ENCODE assay signal across 23 cellular contexts in genomic region chr7:16758634-16759602, GRCh38. TPM values are rescaled to one million over a fixed set of nuclear protein-coding genes. Genes with fewer than 3 reads are reported as not detected.
"Had no signal": no experiment of that assay in that cellular context is flagged by ENCODE, and none has a peak within 500 bp of the region (broad histone marks: within the 10 kb centered on the region; RNA-seq: fewer than 3 reads in every experiment).

No MANE protein-coding gene starts in this region.

- H3K27me3 ChIP-seq: cardiac muscle cell, hepatocyte, stomach, testis, upper lobe of right lung had no signal

- H3K27ac Mint-ChIP-seq: activated CD8-positive, alpha-beta memory T cell treated with anti-CD3 and anti-CD28 coated beads, Interleukin-2, amount 10 ng/mL, durations not matched to agents 7 days and 5 days; activated T-cell treated with anti-CD3 and anti-CD28 coated beads, Interleukin-2, amount 50 U/mL, for 24 hours; nephron; T-helper 2 cell treated with Interferon-gamma antibody and Interleukin-4, amounts not matched to agents 5 μg/mL and 100 μg/mL, for 36 hours had no signal

- H3K4me3 Mint-ChIP-seq: activated CD8-positive, alpha-beta memory T cell treated with anti-CD3 and anti-CD28 coated beads, Interleukin-2, amount 10 ng/mL, durations not matched to agents 7 days and 5 days; activated T-cell treated with anti-CD3 and anti-CD28 coated beads, Interleukin-2, amount 50 U/mL, for 24 hours; nephron; T-helper 2 cell treated with Interferon-gamma antibody and Interleukin-4, amounts not matched to agents 5 μg/mL and 100 μg/mL, for 36 hours had no signal

- H3K4me3 ChIP-seq: cardiac muscle cell, hepatocyte, left lung, stomach, testis, upper lobe of right lung had no signal

- H3K9me3 ChIP-seq: left lung, stomach, testis, upper lobe of right lung had no signal

- H3K9me3 Mint-ChIP-seq: activated T-cell treated with anti-CD3 and anti-CD28 coated beads, Interleukin-2, amount 50 U/mL, for 24 hours; nephron; T-helper 2 cell treated with Interferon-gamma antibody and Interleukin-4, amounts not matched to agents 5 μg/mL and 100 μg/mL, for 36 hours had no signal

- H2AFZ ChIP-seq: hepatocyte had no signal

- H3K36me3 Mint-ChIP-seq: activated CD8-positive, alpha-beta memory T cell treated with anti-CD3 and anti-CD28 coated beads, Interleukin-2, amount 10 ng/mL, durations not matched to agents 7 days and 5 days had no signal

- H3K27ac ChIP-seq: cardiac muscle cell, hepatocyte, left lung, stomach, testis, upper lobe of right lung had no signal

- H3K4me1 ChIP-seq: testis, upper lobe of right lung had no signal

- DNase-seq: activated CD4-positive, alpha-beta T cell treated with anti-CD3 and anti-CD28 coated beads, Interleukin-2, amount 50 U/mL, for 4 hours; activated CD4-positive, CD25-positive, alpha-beta regulatory T cell treated with anti-CD3 and anti-CD28 coated beads, Interleukin-2, amount 50 U/mL, for 72 hours; activated CD8-positive, alpha-beta memory T cell treated with anti-CD3 and anti-CD28 coated beads, Interleukin-2, amount 10 ng/mL, durations not matched to agents 7 days and 5 days; activated effector memory CD4-positive, alpha-beta T cell treated with Interleukin-2 at 50 U/mL for 16 hours; activated naive CD4-positive, alpha-beta T cell treated with anti-CD3 and anti-CD28 coated beads, Interleukin-2, amount 50 U/mL, for 16 hours; activated T-cell treated with anti-CD3 and anti-CD28 coated beads, Interleukin-2, amount 50 U/mL, for 24 hours; kidney; left lung; mammary epithelial cell; nucleus accumbens; posterior cingulate gyrus; stimulated activated CD4-positive, alpha-beta T cell treated with anti-CD3 and anti-CD28 coated beads, Interleukin-15, amount 100 ng/mL, for 24 hours; stimulated activated CD4-positive, alpha-beta T cell treated with anti-CD3 and anti-CD28 coated beads, Interleukin-4, amount 100 ng/mL, for 24 hours; stomach; SW 1271; testis; upper lobe of right lung had no signal

- ATAC-seq: activated CD8-positive, alpha-beta memory T cell treated with anti-CD3 and anti-CD28 coated beads, Interleukin-2, amount 10 ng/mL, durations not matched to agents 7 days and 5 days; left lung; upper lobe of right lung had no signal

- H3K36me3 ChIP-seq: cardiac muscle cell, left lung, stomach, upper lobe of right lung had no signal

RNA-seq across cellular contexts. Expression of gene AGR2, which starts 45.9 kb away (rescaled TPM):
- total RNA-seq: activated CD8-positive, alpha-beta memory T cell treated with anti-CD3 and anti-CD28 coated beads, Interleukin-2, amount 10 ng/mL, durations not matched to agents 7 days and 5 days; cardiac muscle cell; glomerular endothelial cell; mononuclear cell had no signal
